Comparison of ENCODE assay signal across 9 cellular contexts in genomic region chr3:123489400-123490004, GRCh38. TPM values are rescaled to one million over a fixed set of nuclear protein-coding genes. Genes with fewer than 3 reads are reported as not detected.
DNase-seq lines count a peak whose midpoint lies in the region; ATAC-seq and TF ChIP-seq lines count a peak whose summit lies in the region.
"Had no signal": no experiment of that assay in that cellular context is flagged by ENCODE, and none has a peak within 500 bp of the region (broad histone marks: within the 10 kb centered on the region; RNA-seq: fewer than 3 reads in every experiment).

No MANE protein-coding gene starts in this region.

- in situ Hi-C loops in Caki2 (cut with HindIII; ENCODE audit: low pct_unique_long_range_greater_than_20kb, low sequenced_read_pairs), result no loop called here

- H3K36me3 Mint-ChIP-seq in activated naive CD4-positive, alpha-beta T cell treated with anti-CD3 and anti-CD28 coated beads, Interleukin-2, amount 10 ng/mL, durations not matched to agents 7 days and 5 days, result peaks cover 1% of the 10 kb centered on the region

- TF ChIP-seq CTCF in OCI-LY7 (conservative IDR thresholded peaks at IDR 0.05; ENCODE audit: low read length), result peak; percentile 91

- H3K27ac Mint-ChIP-seq in activated naive CD4-positive, alpha-beta T cell treated with anti-CD3 and anti-CD28 coated beads, Interleukin-2, amount 10 ng/mL, durations not matched to agents 7 days and 5 days, result no peak overlapping the region
- H3K27ac Mint-ChIP-seq: T-helper 1 cell treated with Interleukin-12 subunit alpha and Interleukin-12 subunit beta and Interleukin-4 antibody, amounts not matched to agents 30 μg/mL and 1 μg/mL, for 36 hours had no signal

- H3K27ac ChIP-seq in OCI-LY7 (ENCODE audit: low read depth, low read length, poor library complexity, severe bottlenecking), result no peak overlapping the region

- H3K4me1 Mint-ChIP-seq in activated naive CD4-positive, alpha-beta T cell treated with anti-CD3 and anti-CD28 coated beads, Interleukin-2, amount 10 ng/mL, durations not matched to agents 7 days and 5 days, result no peaks in the 10 kb centered on the region

- H3K4me3 ChIP-seq in OCI-LY7 (ENCODE audit: low read depth, low read length, poor library complexity, severe bottlenecking), result no peak overlapping the region

- no peaks in the 10 kb centered on the region for H3K27me3 Mint-ChIP-seq in activated naive CD4-positive, alpha-beta T cell treated with anti-CD3 and anti-CD28 coated beads, Interleukin-2, amount 10 ng/mL, durations not matched to agents 7 days and 5 days

- H4K20me1 ChIP-seq in OCI-LY7 (ENCODE audit: insufficient read depth, low read length), result no peaks in the 10 kb centered on the region

- no peaks in the 10 kb centered on the region for H3K36me3 ChIP-seq in OCI-LY7 (ENCODE audit: insufficient read depth, low read length)

- no peaks in the 10 kb centered on the region for H3K9me3 ChIP-seq in OCI-LY7 (ENCODE audit: low read length)

- H3K9me3 Mint-ChIP-seq in activated naive CD4-positive, alpha-beta T cell treated with anti-CD3 and anti-CD28 coated beads, Interleukin-2, amount 10 ng/mL, durations not matched to agents 7 days and 5 days, result no peaks in the 10 kb centered on the region
- H3K9me3 Mint-ChIP-seq: T-helper 1 cell treated with Interleukin-12 subunit alpha and Interleukin-12 subunit beta and Interleukin-4 antibody, amounts not matched to agents 30 μg/mL and 1 μg/mL, for 36 hours had no signal

- no peak overlapping the region for H3K4me2 ChIP-seq in OCI-LY7 (ENCODE audit: low read length)

- CTCF ChIA-PET in OCI-LY7 (lab: Charles Lee; ENCODE audit: unreplicated experiment), result interaction anchor here (0.5 kb wide), 1 partner anchor 397 kb away, joined by 4 read pairs; no protein-coding TSS in a partner anchor
- CTCF ChIA-PET in activated naive CD4-positive, alpha-beta T cell treated with anti-CD3 and anti-CD28 coated beads, Interleukin-2, amount 10 ng/mL, durations not matched to agents 7 days and 5 days (lab: Charles Lee), result interaction anchor here (0.6 to 2.1 kb wide), 9 partner anchors 9 to 160 kb away, joined by 3 to 10 read pairs (median 3); no protein-coding TSS in a partner anchor

- intact Hi-C loops in OCI-LY7 (cut with micrococcal nuclease; ENCODE audit: unreplicated experiment), result loop anchor here (1.0 kb wide), 1 partner anchor 160 kb away; no protein-coding TSS in a partner anchor

- no peak overlapping the region for H2AFZ ChIP-seq in OCI-LY7 (ENCODE audit: low read length)

- POLR2A ChIA-PET in OCI-LY7 (lab: Charles Lee), result interaction anchor here (0.7 kb wide), 1 partner anchor 706 kb away, joined by 3 read pairs; no protein-coding TSS in a partner anchor

- ATAC-seq in HG02610 (IDR thresholded peaks at IDR 0.05; ENCODE audit: unreplicated experiment) (no peak), HG03442 (IDR thresholded peaks at IDR 0.05; ENCODE audit: unreplicated experiment) (no peak)

- BruUV-seq in OCI-LY7 (replicated peaks; lab: Mats Ljungman, UMichigan), result no TSS peak

- H3K79me2 ChIP-seq in OCI-LY7 (ENCODE audit: insufficient read depth, low read depth, low read length), result no peaks in the 10 kb centered on the region

- DNase-seq in Caki2 (ENCODE audit: low read depth), result peak; percentile 25
- peak; percentile 39 for DNase-seq in HPDE6-E6E7 (ENCODE audit: extremely low spot score)
- DNase-seq in OCI-LY7 (ENCODE audit: low spot score), result peak; percentile 47
- DNase-seq in activated naive CD4-positive, alpha-beta T cell treated with anti-CD3 and anti-CD28 coated beads, Interleukin-2, amount 10 ng/mL, durations not matched to agents 7 days and 5 days, result peak; percentile 63
- peak; percentile 57 for DNase-seq in glomerular visceral epithelial cell (ENCODE audit: extremely low spot score)
- peak; percentile 65 for DNase-seq in pons (ENCODE audit: low spot score)

- H3K9me2 ChIP-seq in OCI-LY7 (ENCODE audit: insufficient read depth, low read length), result no peaks in the 10 kb centered on the region

- H3K4me3 Mint-ChIP-seq in activated naive CD4-positive, alpha-beta T cell treated with anti-CD3 and anti-CD28 coated beads, Interleukin-2, amount 10 ng/mL, durations not matched to agents 7 days and 5 days, result no peak overlapping the region
- H3K4me3 Mint-ChIP-seq: T-helper 1 cell treated with Interleukin-12 subunit alpha and Interleukin-12 subunit beta and Interleukin-4 antibody, amounts not matched to agents 30 μg/mL and 1 μg/mL, for 36 hours had no signal

- H3K4me1 ChIP-seq in OCI-LY7 (ENCODE audit: insufficient read depth, low read length, poor library complexity, severe bottlenecking), result no peaks in the 10 kb centered on the region

RNA-seq across cellular contexts. Expression of gene ADCY5, which starts 40.6 kb away (rescaled TPM):
- 0.23 and 5.9 TPM in 2 replicates for total RNA-seq in Caki2 (2014; rRNA removed; shearing (Covaris generic); ENCODE audit: low replicate concordance)
- total RNA-seq in OCI-LY7 (2014; rRNA removed; shearing (Covaris generic)), result 0.03 TPM in 1 of 2 replicates, not detected in the other
- 0.63 TPM in 1 of 2 replicates, not detected in the other for total RNA-seq in OCI-LY7 (2022)
